Comparison of ENCODE assay signal across 1 cellular context in the genomic region with DNA sequence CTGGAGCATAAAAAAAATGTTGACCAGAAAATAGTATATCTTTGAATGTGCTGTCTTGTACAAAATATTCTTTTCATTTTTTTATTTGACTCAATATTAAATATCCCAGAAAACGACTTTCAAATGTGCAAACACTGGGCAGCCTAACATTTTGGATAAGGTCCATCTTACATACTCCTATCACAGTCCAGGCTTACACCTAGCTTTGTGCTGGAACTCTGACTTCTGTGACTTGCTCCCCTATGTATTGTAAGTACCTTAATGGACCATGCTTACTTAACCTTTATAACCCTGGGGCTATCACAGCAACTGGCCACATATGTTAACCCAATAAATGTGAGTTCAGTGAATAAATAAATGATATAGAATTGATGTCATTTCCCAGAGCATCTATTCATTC.
TF ChIP-seq lines count a peak whose summit lies in the region.

No MANE protein-coding gene starts in this region.

TF ChIP-seq in A549, 52 proteins besides CTCF, POLR2A, EP300 and RAD21:
- TF ChIP-seq TP53 (CRISPR knock-in tag; IDR thresholded peaks at IDR 0.05), result no peak
- no peak for TF ChIP-seq RFX5 (IDR thresholded peaks at IDR 0.05)
- no peak for TF ChIP-seq SMC3 (IDR thresholded peaks at IDR 0.05)
- no peak for TF ChIP-seq ZSCAN20 (CRISPR knock-in tag; IDR thresholded peaks at IDR 0.05)
- TF ChIP-seq TFCP2L1 (CRISPR knock-in tag; IDR thresholded peaks at IDR 0.05), result no peak
- TF ChIP-seq RNF2 (IDR thresholded peaks at IDR 0.05; ENCODE audit: borderline replicate concordance, low read depth), result 0 out of 2 replicates have a peak, but pooled peaks have one; percentile 31
- TF ChIP-seq, protein P1, sequence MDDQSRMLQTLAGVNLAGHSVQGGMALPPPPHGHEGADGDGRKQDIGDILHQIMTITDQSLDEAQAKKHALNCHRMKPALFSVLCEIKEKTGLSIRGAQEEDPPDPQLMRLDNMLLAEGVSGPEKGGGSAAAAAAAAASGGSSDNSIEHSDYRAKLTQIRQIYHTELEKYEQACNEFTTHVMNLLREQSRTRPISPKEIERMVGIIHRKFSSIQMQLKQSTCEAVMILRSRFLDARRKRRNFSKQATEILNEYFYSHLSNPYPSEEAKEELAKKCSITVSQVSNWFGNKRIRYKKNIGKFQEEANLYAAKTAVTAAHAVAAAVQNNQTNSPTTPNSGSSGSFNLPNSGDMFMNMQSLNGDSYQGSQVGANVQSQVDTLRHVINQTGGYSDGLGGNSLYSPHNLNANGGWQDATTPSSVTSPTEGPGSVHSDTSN (IDR thresholded peaks at IDR 0.05), result no peak
- TF ChIP-seq, protein P2, sequence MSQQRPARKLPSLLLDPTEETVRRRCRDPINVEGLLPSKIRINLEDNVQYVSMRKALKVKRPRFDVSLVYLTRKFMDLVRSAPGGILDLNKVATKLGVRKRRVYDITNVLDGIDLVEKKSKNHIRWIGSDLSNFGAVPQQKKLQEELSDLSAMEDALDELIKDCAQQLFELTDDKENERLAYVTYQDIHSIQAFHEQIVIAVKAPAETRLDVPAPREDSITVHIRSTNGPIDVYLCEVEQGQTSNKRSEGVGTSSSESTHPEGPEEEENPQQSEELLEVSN (IDR thresholded peaks at IDR 0.05; ENCODE audit: borderline replicate concordance, low read depth), result no peak
- TF ChIP-seq, protein P3, sequence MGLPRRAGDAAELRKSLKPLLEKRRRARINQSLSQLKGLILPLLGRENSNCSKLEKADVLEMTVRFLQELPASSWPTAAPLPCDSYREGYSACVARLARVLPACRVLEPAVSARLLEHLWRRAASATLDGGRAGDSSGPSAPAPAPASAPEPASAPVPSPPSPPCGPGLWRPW (IDR thresholded peaks at IDR 0.05), result no peak
